ENCODE assay signal across 8 cellular contexts in the genomic region with DNA sequence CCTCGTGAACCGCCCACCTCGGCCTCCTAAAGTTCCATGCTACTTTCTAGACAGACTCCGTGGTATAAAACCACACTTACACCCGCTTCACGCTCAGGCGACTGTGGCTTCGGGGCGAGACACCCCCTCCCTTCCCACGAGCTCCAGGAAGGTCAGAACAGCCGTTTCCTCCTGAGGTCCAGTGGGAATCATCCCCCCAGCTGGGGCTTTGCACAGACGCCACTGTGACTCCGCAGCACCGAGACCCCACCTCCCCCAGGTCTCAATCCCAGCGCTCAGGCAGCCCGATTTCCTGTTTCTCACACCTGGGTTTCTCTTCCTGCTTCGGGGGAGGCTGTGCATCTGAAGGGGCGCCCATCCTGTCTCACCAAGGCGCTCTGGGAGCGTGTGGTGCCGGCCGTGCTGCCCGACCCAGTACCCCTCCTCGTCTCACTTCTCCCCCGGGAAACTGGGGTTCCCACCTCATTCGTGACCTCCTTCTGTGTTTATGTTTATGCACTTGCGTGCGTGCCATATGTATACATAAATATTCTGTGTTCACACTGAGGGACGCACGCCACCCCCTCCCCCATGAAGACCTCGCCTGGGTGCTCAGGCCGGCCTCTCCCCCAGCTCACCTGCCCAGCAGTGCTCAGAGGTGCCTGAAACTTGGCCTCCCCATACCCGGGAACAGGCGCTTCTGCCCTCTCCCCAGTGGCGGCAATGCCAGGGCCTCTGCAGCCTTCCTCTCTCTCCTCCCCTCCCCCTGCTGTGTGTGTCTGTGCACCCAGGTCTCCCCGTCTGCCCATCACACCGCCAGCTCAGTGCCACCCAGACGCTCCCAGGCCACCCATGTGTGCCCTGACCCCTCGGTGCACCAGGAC. TPM values are rescaled to one million over a fixed set of nuclear protein-coding genes. Genes with fewer than 3 reads are reported as not detected.
DNase-seq lines count a peak whose midpoint lies in the region; ATAC-seq, FAIRE-seq and TF ChIP-seq lines count a peak whose summit lies in the region.

No MANE protein-coding gene starts in this region.

- no peak overlapping the region for H3K23ac ChIP-seq in H9 (ENCODE audit: insufficient read length, low read depth, low read length)

- H2BK20ac ChIP-seq in H9 (ENCODE audit: low read depth, low read length, poor library complexity, severe bottlenecking): no peak overlapping the region

- H2AFZ ChIP-seq in H9 (ENCODE audit: low read length): no peak overlapping the region

- DNase-seq in GM12891 (ENCODE audit: insufficient read length, low spot score) (peak; percentile 77), H9 (no peak), islet precursor cell (no peak), ACHN (no peak), NCI-H2029 (lab: John Stamatoyannopoulos, UW) (no peak)
- peak; percentile 71 for DNase-seq in activated naive CD8-positive, alpha-beta T cell treated with anti-CD3 and anti-CD28 coated beads, Interleukin-2, amount 50 U/mL, for 24 hours

- no peak overlapping the region for H2BK12ac ChIP-seq in H9 (ENCODE audit: insufficient read length, low read depth, low read length)

- no peaks in the 10 kb centered on the region for H3K9me3 ChIP-seq in H9 (ENCODE audit: control insufficient read depth, low read depth, low read length)

- peak; percentile 68 for TF ChIP-seq POLR2A in GM12891 (IDR thresholded peaks at IDR 0.05; ENCODE audit: low read depth, low read length)
- peak; percentile 55 for TF ChIP-seq POLR2A in Raji (IDR thresholded peaks at IDR 0.05; ENCODE audit: insufficient read depth, low read depth, low read length)

- no peak overlapping the region for H3K4me2 ChIP-seq in H9 (ENCODE audit: insufficient read depth, insufficient read length, low read length)

- H4K5ac ChIP-seq in H9 (ENCODE audit: insufficient read length, low read depth, low read length): no peak overlapping the region

- no peak for TF ChIP-seq CTCF in H9 (conservative IDR thresholded peaks at IDR 0.05)

- H3K14ac ChIP-seq in H9 (ENCODE audit: insufficient read depth, low read length): 0 out of 2 replicates have a peak overlapping the region, but pooled peaks have one; percentile 16

- H2BK5ac ChIP-seq in H9 (ENCODE audit: insufficient read length, low read length): no peak overlapping the region

- peak overlapping the region; percentile 84 to 93 (median 85) for H3K27ac Mint-ChIP-seq in H9
- peak overlapping the region; percentile 96 for H3K27ac Mint-ChIP-seq in activated naive CD8-positive, alpha-beta T cell treated with anti-CD3 and anti-CD28 coated beads, Interleukin-2, amount 50 U/mL, for 24 hours

- H3K4me1 Mint-ChIP-seq in H9: peaks cover 19 to 27% of the 10 kb centered on the region in 2 experiments
- peaks cover 38% of the 10 kb centered on the region for H3K4me1 Mint-ChIP-seq in activated naive CD8-positive, alpha-beta T cell treated with anti-CD3 and anti-CD28 coated beads, Interleukin-2, amount 50 U/mL, for 24 hours

- no peaks in the 10 kb centered on the region for H4K20me1 ChIP-seq in H9 (ENCODE audit: control insufficient read depth, insufficient read depth, insufficient read length)

- peaks cover 0 to 13% (median 12%) of the 10 kb centered on the region in 3 experiments; a peak in 6 of 7 replicates for H3K36me3 Mint-ChIP-seq in H9 (ENCODE audit: insufficient read depth in 1 of 3, low read depth in 3 of 3)
- peaks cover 4% of the 10 kb centered on the region for H3K36me3 Mint-ChIP-seq in activated naive CD8-positive, alpha-beta T cell treated with anti-CD3 and anti-CD28 coated beads, Interleukin-2, amount 50 U/mL, for 24 hours (ENCODE audit: low read depth)

- no peak overlapping the region for H4K8ac ChIP-seq in H9 (replicated peaks; ENCODE audit: insufficient read length, low read depth, low read length)

- no peaks in the 10 kb centered on the region; the same call in 1 of the 2 replicates for H3K4me1 ChIP-seq in H9 (ENCODE audit: insufficient read depth, low read length)

- H3T11ph ChIP-seq in H9 (ENCODE audit: low read length): no peak overlapping the region

- no peaks in the 10 kb centered on the region for H3K23me2 ChIP-seq in H9 (ENCODE audit: insufficient read length, low read depth, low read length, poor library complexity, severe bottlenecking)

- H2BK120ac ChIP-seq in H9 (ENCODE audit: low read depth, low read length, poor library complexity, severe bottlenecking): no peak overlapping the region

- no peak overlapping the region for H3K4ac ChIP-seq in H9 (ENCODE audit: low read depth, low read length)

- no peak overlapping the region for H3K27ac ChIP-seq in H9 (ENCODE audit: insufficient read length, low read depth, low read length)
- peak overlapping the region in 14 of 21 experiments; percentile 6 to 77 (median 54) for H3K27ac ChIP-seq in skin epidermis

- H3K18ac ChIP-seq in H9 (ENCODE audit: insufficient read length, low read depth, low read length): no peak overlapping the region

- no CpG with 5 or more reads among the region's 39 CpGs for WGBS in H9 (ENCODE audit: extremely low coverage, insufficient read length, low lambda C conversion rate)

- H4K91ac ChIP-seq in H9 (ENCODE audit: insufficient read length, low read depth, low read length): no peak overlapping the region

- FAIRE-seq in GM12891 (lab: Jason Lieb, UNC): peak; percentile 87

- no peaks in the 10 kb centered on the region for H3K27me3 ChIP-seq in H9 (ENCODE audit: insufficient read depth, low read length)

- peak overlapping the region in 1 of 7 experiments; percentile 3 for H3K4me3 ChIP-seq in skin epidermis

- H3K27me3 Mint-ChIP-seq in H9 (ENCODE audit: low read depth): no peaks in the 10 kb centered on the region
- H3K27me3 Mint-ChIP-seq in activated naive CD8-positive, alpha-beta T cell treated with anti-CD3 and anti-CD28 coated beads, Interleukin-2, amount 50 U/mL, for 24 hours: no peaks in the 10 kb centered on the region

- in situ Hi-C loops in ACHN (cut with HindIII; ENCODE audit: low pct_ligation_motif_present, low pct_unique_long_range_greater_than_20kb, low sequenced_read_pairs): no loop called here

- peak; percentile 49 for ATAC-seq in activated naive CD8-positive, alpha-beta T cell treated with anti-CD3 and anti-CD28 coated beads, Interleukin-2, amount 50 U/mL, for 24 hours

- H2AK5ac ChIP-seq in H9 (ENCODE audit: insufficient read length, low read length): no peak overlapping the region

- H3K56ac ChIP-seq in H9 (ENCODE audit: insufficient read length, low read depth, low read length): no peak overlapping the region

- no peak overlapping the region for H2BK15ac ChIP-seq in H9 (ENCODE audit: low read depth, low read length)

- H3K9me3 Mint-ChIP-seq in H9: no peaks in the 10 kb centered on the region
- no peaks in the 10 kb centered on the region for H3K9me3 Mint-ChIP-seq in activated naive CD8-positive, alpha-beta T cell treated with anti-CD3 and anti-CD28 coated beads, Interleukin-2, amount 50 U/mL, for 24 hours

- no peaks in the 10 kb centered on the region for H3K79me1 ChIP-seq in H9 (ENCODE audit: insufficient read depth, low read depth, low read length, poor library complexity, severe bottlenecking)

- H3K79me2 ChIP-seq in H9 (ENCODE audit: insufficient read depth, low read length): peaks cover 2% of the 10 kb centered on the region; the same call in 1 of the 2 replicates

- no peak overlapping the region for H3K9ac ChIP-seq in H9 (ENCODE audit: extremely low read depth, insufficient read length, low read length)

- no peak overlapping the region; a peak in 1 of 5 replicates for H3K4me3 Mint-ChIP-seq in H9
- peak overlapping the region; percentile 83 for H3K4me3 Mint-ChIP-seq in activated naive CD8-positive, alpha-beta T cell treated with anti-CD3 and anti-CD28 coated beads, Interleukin-2, amount 50 U/mL, for 24 hours

TF ChIP-seq in GM12891, 5 proteins besides CTCF, POLR2A, EP300 and RAD21:
- TF ChIP-seq TAF1 (IDR thresholded peaks at IDR 0.05; ENCODE audit: low read depth, low read length) (0 out of 2 replicates have a peak, but pooled peaks have one; percentile 6), PAX5 (IDR thresholded peaks at IDR 0.05; ENCODE audit: insufficient read depth, low read length, severe bottlenecking) (no peak), SPI1 (IDR thresholded peaks at IDR 0.05; ENCODE audit: low read depth, low read length) (peak; percentile 76), POU2F2 (IDR thresholded peaks at IDR 0.05; ENCODE audit: low read depth, low read length) (peak; percentile 74; the same call in 1 of the 2 replicates), POLR2AphosphoS5 (IDR thresholded peaks at IDR 0.05; ENCODE audit: low read depth, low read length) (0 out of 2 replicates have a peak, but pooled peaks have one; percentile 25)

RNA-seq across cellular contexts. Expression of gene SLC35E2B, which starts 14.6 kb away (rescaled TPM):
- 14.5 TPM for polyA plus RNA-seq in GM12891 (2012; ENCODE audit: low read depth, missing spikeins)
- total RNA-seq in H9 (2021): 39.6 and 41.7 TPM in 2 replicates

RNA-seq across cellular contexts. Expression of gene CDK11B, which starts 19.1 kb away (rescaled TPM):
- 23.7 TPM for polyA plus RNA-seq in GM12891 (2012; ENCODE audit: low read depth, missing spikeins)
- 30.1 and 33.3 TPM in 2 replicates for total RNA-seq in H9 (2021)

RNA-seq across cellular contexts. Expression of gene MMP23B, which starts 46.0 kb away (rescaled TPM):
- 2.8 TPM for polyA plus RNA-seq in GM12891 (2012; ENCODE audit: low read depth, missing spikeins)
- total RNA-seq in H9 (2021): 12.5 and 13.7 TPM in 2 replicates

RNA-seq across cellular contexts. Expression of gene CDK11A, which starts 46.2 kb away (rescaled TPM):
- 30.7 TPM for polyA plus RNA-seq in GM12891 (2012; ENCODE audit: low read depth, missing spikeins)
- 49.5 and 50.1 TPM in 2 replicates for total RNA-seq in H9 (2021)

Comparison
In these comparisons a context has a peak if more than half of its experiments do, and no peak if none do; other contexts are left out.
1. DNase-seq: peak in GM12891 (single experiment) and activated naive CD8-positive, alpha-beta T cell treated with anti-CD3 and anti-CD28 coated beads, Interleukin-2, amount 50 U/mL, for 24 hours (single experiment); none in H9 (single experiment), islet precursor cell (single experiment), ACHN (single experiment) and NCI-H2029 (single experiment).